Comparison of ENCODE assay signal across 8 cellular contexts in genomic region chr16:8561496-8561895, GRCh38. TPM values are rescaled to one million over a fixed set of nuclear protein-coding genes. Genes with fewer than 3 reads are reported as not detected.
"Had no signal": no experiment of that assay in that cellular context is flagged by ENCODE, and none has a peak within 500 bp of the region (broad histone marks: within the 10 kb centered on the region; RNA-seq: fewer than 3 reads in every experiment).

No MANE protein-coding gene starts in this region.

- DNase-seq: GDM1, GF-D8 had no signal

- FAIRE-seq: G401.6, GM12891, GM12892, GM18507, GM19239 had no signal

RNA-seq across cellular contexts. Expression of gene TMEM114, which starts 28.8 kb away (rescaled TPM):
- total RNA-seq: G401 had no signal
